27 cellular contexts compared by ENCODE assay signal in genomic region chr11:91470656-91471055, GRCh38.
"Had no signal": no experiment of that assay in that cellular context is flagged by ENCODE, and none has a peak within 500 bp of the region (broad histone marks: within the 10 kb centered on the region; RNA-seq: fewer than 3 reads in every experiment).

No MANE protein-coding gene starts in this region.

- DNase-seq: dorsolateral prefrontal cortex; effector CD4-positive, alpha-beta T cell; foreskin fibroblast; heart left ventricle; kidney; left cardiac atrium; left lung; mesendoderm; midbrain; naive thymus-derived CD4-positive, alpha-beta T cell; stimulated activated CD4-positive, alpha-beta T cell treated with anti-CD3 and anti-CD28 coated beads, Interleukin-12 subunit alpha, Interleukin-12 subunit beta, amount 100 ng/mL, for 4 hours; stimulated activated CD4-positive, alpha-beta T cell treated with anti-CD3 and anti-CD28 coated beads, Interleukin-1b, Interleukin-23, amount 100 ng/mL, for 48 hours; stimulated activated CD4-positive, alpha-beta T cell treated with anti-CD3 and anti-CD28 coated beads, Interleukin-4, amount 100 ng/mL, for 1 hour; stimulated activated CD8-positive, alpha-beta memory T cell treated with anti-CD3 and anti-CD28 coated beads, Interleukin-4, amount 100 ng/mL, for 48 hours; stimulated activated naive CD4-positive, alpha-beta T cell treated with Interleukin-2 at 50 U/mL for 16 hours; stomach; thyroid gland; trophoblast cell had no signal

- H3K27ac ChIP-seq: dorsolateral prefrontal cortex, epithelial cell of prostate, gastroesophageal sphincter, heart left ventricle, hepatocyte, left lung, neural progenitor cell, parathyroid adenoma, right atrium auricular region, stomach, thyroid gland had no signal

- H3K79me2 ChIP-seq: hepatocyte, parathyroid adenoma had no signal

- H3K9me3 ChIP-seq: right atrium auricular region, thyroid gland had no signal

- H3K27me3 ChIP-seq: dorsolateral prefrontal cortex, gastroesophageal sphincter, heart left ventricle, hepatocyte, left lung, neural progenitor cell, right atrium auricular region, stomach, thyroid gland had no signal

- H3K4me3 ChIP-seq: dorsolateral prefrontal cortex, gastroesophageal sphincter, heart left ventricle, hepatocyte, left lung, neural progenitor cell, right atrium auricular region, smooth muscle cell, stomach, thyroid gland had no signal

- H3K9ac ChIP-seq: neural progenitor cell, parathyroid adenoma had no signal

- H3K36me3 ChIP-seq: gastroesophageal sphincter, heart left ventricle, left lung, neural progenitor cell, right atrium auricular region, stomach, thyroid gland had no signal

- H3K4me2 ChIP-seq: hepatocyte, neural progenitor cell, smooth muscle cell had no signal

- H3K4me1 ChIP-seq: gastroesophageal sphincter, heart left ventricle, left lung, neural progenitor cell, parathyroid adenoma, right atrium auricular region, stomach, thyroid gland had no signal

- FAIRE-seq: kidney had no signal

- ATAC-seq: esophagus mucosa; gastroesophageal sphincter; heart left ventricle; left cardiac atrium; left lung; naive thymus-derived CD4-positive, alpha-beta T cell; sciatic nerve had no signal

- H2AFZ ChIP-seq: hepatocyte, neural progenitor cell, parathyroid adenoma had no signal
